In the genomic region with DNA sequence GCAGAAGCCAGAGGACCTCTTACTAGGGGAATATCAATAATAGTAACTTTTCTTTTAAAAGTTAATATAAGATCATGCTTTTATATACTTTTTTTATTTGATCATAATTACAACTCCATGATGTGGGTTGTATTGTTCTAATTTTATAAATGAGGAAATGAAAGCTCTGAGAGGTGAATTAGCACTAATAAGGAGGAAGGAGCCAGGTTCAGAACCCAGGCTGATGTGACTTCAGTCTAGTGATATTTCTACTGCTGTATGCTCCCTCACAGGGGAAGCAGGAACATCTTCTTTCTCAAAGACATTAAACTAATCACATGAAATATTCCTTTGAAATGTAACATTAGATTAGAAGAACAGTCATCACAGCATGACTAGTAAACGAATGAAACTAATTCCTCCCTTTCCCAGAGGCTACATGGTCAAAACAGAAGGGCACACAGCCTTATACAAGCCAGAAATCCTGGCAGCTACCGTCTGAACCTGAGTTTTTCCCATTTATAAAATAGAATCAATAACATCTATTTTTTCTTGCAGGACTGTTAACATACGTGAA, we compare ENCODE assay signal across 21 cellular contexts.
A peak's percentile ranks its signal among the peaks of the same experiment; 100 is the strongest.
DNase-seq lines count a peak whose midpoint lies in the region; ATAC-seq, FAIRE-seq and TF ChIP-seq lines count a peak whose summit lies in the region.
"Had no signal": no experiment of that assay in that cellular context is flagged by ENCODE, and none has a peak within 500 bp of the region (broad histone marks: within the 10 kb centered on the region; RNA-seq: fewer than 3 reads in every experiment).

No MANE protein-coding gene starts in this region.

- no peaks in the 10 kb centered on the region for H3K27me3 ChIP-seq in GM12878 (replicated peaks in 1 of 2; ENCODE audit: control insufficient read depth in 2 of 2, insufficient read depth in 2 of 2, low read length in 1 of 2)
- H3K27me3 ChIP-seq: breast epithelium, esophagus muscularis mucosa, heart right ventricle, upper lobe of left lung had no signal

- H3K4me1 ChIP-seq in GM12878 (ENCODE audit: control insufficient read depth, insufficient read depth, low read length), result no peaks in the 10 kb centered on the region
- H3K4me1 ChIP-seq: breast epithelium, esophagus muscularis mucosa, upper lobe of left lung had no signal

- no peak for DNase-seq in D721Med (ENCODE audit: insufficient read length, low spot score)
- no peak for DNase-seq in GM12878 (ENCODE audit: low read depth, low spot score)
- no peak for DNase-seq in NCI-H2171 treated with DMSO at 0.1 percent for 48 hours (lab: John Stamatoyannopoulos, UW)
- no peak for DNase-seq in AG08396 (ENCODE audit: low spot score)
- DNase-seq in naive thymus-derived CD8-positive, alpha-beta T cell, result no peak
- no peak for DNase-seq in sciatic nerve (ENCODE audit: low spot score)
- DNase-seq: activated CD4-positive, alpha-beta T cell treated with anti-CD3 and anti-CD28 coated beads for 36 hours; activated naive CD4-positive, alpha-beta T cell treated with anti-CD3 and anti-CD28 coated beads, Interleukin-2, amount 50 U/mL, for 16 hours; heart right ventricle; kidney; NCI-H2081; NCI-H69; nucleus accumbens; stimulated activated CD4-positive, alpha-beta T cell treated with anti-CD3 and anti-CD28 coated beads, Interleukin-4, amount 100 ng/mL, for 4 hours; upper lobe of left lung had no signal

- 0 out of 4 replicates have a peak, but pooled peaks cover 0 to 3% of the 10 kb centered on the region in 2 experiments for H3K36me3 ChIP-seq in GM12878 (ENCODE audit: control insufficient read depth in 2 of 2, insufficient read depth in 2 of 2, low read length in 1 of 2)
- H3K36me3 ChIP-seq: breast epithelium, upper lobe of left lung had no signal

- no peak for TF ChIP-seq EP300 in GM12878 (IDR thresholded peaks at IDR 0.05; ENCODE audit: borderline replicate concordance in 1 of 2, control insufficient read depth in 1 of 2, low read depth in 2 of 2, low read length in 2 of 2)

- RAD21 ChIA-PET in GM12878 (lab: Charles Lee; ENCODE audit: unreplicated experiment), result interaction anchor here (1.4 kb wide), 3 partner anchors 19 to 182 kb away, joined by 3 to 6 read pairs (median 4); no protein-coding TSS in a partner anchor

- BruUV-seq in GM12878 (replicated peaks; lab: Mats Ljungman, UMichigan), result no TSS peak

- no peak overlapping the region for H3K4me3 ChIP-seq in GM12878
- H3K4me3 ChIP-seq: breast epithelium, esophagus muscularis mucosa, heart right ventricle, upper lobe of left lung had no signal

- no peaks in the 10 kb centered on the region for H4K20me1 ChIP-seq in GM12878 (ENCODE audit: control insufficient read depth, insufficient read depth)

- POLR2A ChIA-PET in GM12878 (lab: Charles Lee), result interaction anchor here (1.1 kb wide), 1 partner anchor 9 kb away, joined by 3 read pairs; no protein-coding TSS in a partner anchor
- POLR2A ChIA-PET in naive thymus-derived CD8-positive, alpha-beta T cell (lab: Charles Lee), result no interaction called here

- no peak overlapping the region for H3K4me3 Mint-ChIP-seq in naive thymus-derived CD8-positive, alpha-beta T cell
- H3K4me3 Mint-ChIP-seq: activated CD4-positive, alpha-beta T cell treated with anti-CD3 and anti-CD28 coated beads for 36 hours; mesothelial cell of epicardium; T-helper 1 cell treated with Interleukin-12 subunit alpha and Interleukin-12 subunit beta and Interleukin-4 antibody, amounts not matched to agents 30 μg/mL and 1 μg/mL, for 36 hours had no signal

- TF ChIP-seq RAD21 in GM12878 (IDR thresholded peaks at IDR 0.05; ENCODE audit: insufficient read depth, low read depth, low read length), result no peak

- in situ Hi-C loops in GM12878 (cut with MboI), result no loop called here

- H3K9ac ChIP-seq in GM12878 (ENCODE audit: control insufficient read depth, insufficient read depth, low read length), result no peak overlapping the region

- intact Hi-C loops in GM12878 (cut with micrococcal nuclease; ENCODE audit: unreplicated experiment), result no loop called here
- intact Hi-C loops in sciatic nerve (cut with DNase I), result no loop called here

- SMC1A ChIA-PET in GM12878 (lab: Charles Lee; ENCODE audit: uncharacterized antibody, unreplicated experiment), result interaction anchor here (0.7 to 2.1 kb wide), 5 partner anchors 14 to 37 kb away, joined by 3 to 5 read pairs (median 3); no protein-coding TSS in a partner anchor

- FAIRE-seq in D721Med (lab: Jason Lieb, UNC) (peak; percentile 48), GM12878 (lab: Jason Lieb, UNC) (no peak)
- FAIRE-seq: kidney had no signal

- H3K27ac ChIP-seq in GM12878 (ENCODE audit: control insufficient read depth, insufficient read depth), result no peak overlapping the region
- H3K27ac ChIP-seq: breast epithelium, esophagus muscularis mucosa, heart right ventricle, upper lobe of left lung had no signal

- peaks cover 0 to 34% (median 5%) of the 10 kb centered on the region in 3 donors for H3K36me3 Mint-ChIP-seq in naive thymus-derived CD8-positive, alpha-beta T cell

- H3K9me3 ChIP-seq in GM12878 (replicated peaks; ENCODE audit: control insufficient read depth, insufficient read depth, low read length), result no peaks in the 10 kb centered on the region
- H3K9me3 ChIP-seq: breast epithelium, esophagus muscularis mucosa, heart right ventricle, upper lobe of left lung had no signal

- H3K79me2 ChIP-seq in GM12878 (ENCODE audit: control insufficient read depth, insufficient read depth, low read length), result no peaks in the 10 kb centered on the region

- H2AFZ ChIP-seq in GM12878 (ENCODE audit: control insufficient read depth, low read depth, low read length), result no peak overlapping the region

- WGBS in GM12878 (ENCODE audit: insufficient coverage, insufficient replicate concordance, low lambda C conversion rate, missing lambda C conversion rate), result 65% methylated on average over 3 of the region's 3 CpGs

- peak; percentile 61 for ATAC-seq in GM18909 (IDR thresholded peaks at IDR 0.05; ENCODE audit: poor library complexity, unreplicated experiment)
- ATAC-seq in HG02884 (IDR thresholded peaks at IDR 0.05; ENCODE audit: unreplicated experiment), result peak; percentile 72
- ATAC-seq in GM12878, result peak; percentile 81
- ATAC-seq in naive thymus-derived CD8-positive, alpha-beta T cell, result no peak
- no peak for ATAC-seq in sciatic nerve
- ATAC-seq: activated CD4-positive, alpha-beta T cell treated with anti-CD3 and anti-CD28 coated beads for 36 hours; heart right ventricle had no signal

- H3K27me3 Mint-ChIP-seq in naive thymus-derived CD8-positive, alpha-beta T cell, result no peaks in the 10 kb centered on the region
- H3K27me3 Mint-ChIP-seq: activated CD4-positive, alpha-beta T cell treated with anti-CD3 and anti-CD28 coated beads for 36 hours had no signal

- no peak for TF ChIP-seq CTCF in D721Med (IDR thresholded peaks at IDR 0.05; ENCODE audit: insufficient read depth, missing control alignments)
- TF ChIP-seq CTCF in GM12878 (IDR thresholded peaks at IDR 0.05 in 2 of 3, conservative IDR thresholded peaks at IDR 0.05 in 1 of 3; ENCODE audit: control insufficient read depth in 2 of 3, extremely low read depth in 1 of 3, insufficient read depth in 1 of 3, low read depth in 3 of 3, low read length in 3 of 3), result no peak

- peak overlapping the region in 4 of 10 donors; percentile 31 to 73 (median 51) for H3K27ac Mint-ChIP-seq in naive thymus-derived CD8-positive, alpha-beta T cell
- H3K27ac Mint-ChIP-seq: activated CD4-positive, alpha-beta T cell treated with anti-CD3 and anti-CD28 coated beads for 36 hours; mesothelial cell of epicardium; T-helper 1 cell treated with Interleukin-12 subunit alpha and Interleukin-12 subunit beta and Interleukin-4 antibody, amounts not matched to agents 30 μg/mL and 1 μg/mL, for 36 hours had no signal

- peaks cover 0 to 22% (median 10%) of the 10 kb centered on the region in 4 donors for H3K4me1 Mint-ChIP-seq in naive thymus-derived CD8-positive, alpha-beta T cell
- H3K4me1 Mint-ChIP-seq: mesothelial cell of epicardium had no signal

- CTCF ChIA-PET in GM12878 (lab: Yijun Ruan, JAX), result interaction anchor here (0.6 to 1.7 kb wide), 3 partner anchors 19 to 404 kb away, joined by 3 to 6 read pairs (median 4); no protein-coding TSS in a partner anchor

- H3K4me2 ChIP-seq in GM12878 (ENCODE audit: control insufficient read depth, insufficient read depth), result no peak overlapping the region

- H3K9me3 Mint-ChIP-seq in naive thymus-derived CD8-positive, alpha-beta T cell, result no peaks in the 10 kb centered on the region
- H3K9me3 Mint-ChIP-seq: mesothelial cell of epicardium; T-helper 1 cell treated with Interleukin-12 subunit alpha and Interleukin-12 subunit beta and Interleukin-4 antibody, amounts not matched to agents 30 μg/mL and 1 μg/mL, for 36 hours had no signal

- TF ChIP-seq POLR2A in GM12878 (IDR thresholded peaks at IDR 0.05; ENCODE audit: low read depth, low read length), result no peak

TF ChIP-seq in GM12878, 131 proteins besides CTCF, POLR2A, EP300 and RAD21:
- peak; percentile 28; the same call in 1 of the 2 replicates for TF ChIP-seq MTA2 (IDR thresholded peaks at IDR 0.05; ENCODE audit: low read depth)
- TF ChIP-seq BCL11A (IDR thresholded peaks at IDR 0.05; ENCODE audit: low read depth, low read length), result no peak
- peak; percentile 85 for TF ChIP-seq SPI1 (IDR thresholded peaks at IDR 0.05; ENCODE audit: borderline replicate concordance, insufficient read depth, low read depth, low read length)

Comparison
In these comparisons a context has a peak if more than half of its experiments do, and no peak if none do; other contexts are left out.
1. ATAC-seq: peak in GM18909 (single experiment), HG02884 (single experiment) and GM12878 (single experiment); none in naive thymus-derived CD8-positive, alpha-beta T cell (0 of 2) and sciatic nerve (single experiment).